1 cellular context compared by ENCODE assay signal in the genomic region with DNA sequence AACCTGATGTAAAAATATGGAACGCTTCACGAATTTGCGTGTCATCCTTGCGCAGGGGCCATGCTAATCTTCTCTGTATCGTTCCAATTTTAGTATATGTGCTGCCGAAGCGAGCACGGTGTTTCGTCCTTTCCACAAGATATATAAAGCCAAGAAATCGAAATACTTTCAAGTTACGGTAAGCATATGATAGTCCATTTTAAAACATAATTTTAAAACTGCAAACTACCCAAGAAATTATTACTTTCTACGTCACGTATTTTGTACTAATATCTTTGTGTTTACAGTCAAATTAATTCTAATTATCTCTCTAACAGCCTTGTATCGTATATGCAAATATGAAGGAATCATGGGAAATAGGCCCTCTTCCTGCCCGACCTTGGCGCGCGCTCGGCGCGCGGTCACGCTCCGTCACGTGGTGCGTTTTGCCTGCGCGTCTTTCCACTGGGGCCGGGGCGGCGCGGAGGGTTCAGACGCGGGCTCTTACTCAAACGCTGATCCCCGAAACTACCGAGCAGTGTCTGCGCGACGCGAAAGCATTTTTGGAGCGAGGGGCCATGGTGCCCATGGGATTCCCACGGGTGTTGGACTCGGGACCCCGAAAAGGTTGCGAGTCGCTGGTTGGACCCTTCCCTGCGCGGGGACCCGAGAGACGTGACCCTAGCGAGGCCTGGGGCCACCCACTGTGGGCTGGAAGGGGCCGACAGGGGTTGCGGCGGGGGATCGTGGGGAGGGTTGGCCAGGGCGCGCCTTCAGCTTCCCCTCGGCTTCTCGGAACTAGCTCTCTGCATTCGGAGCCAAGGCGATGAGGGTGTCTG.
A peak's percentile ranks its signal among the peaks of the same experiment; 100 is the strongest.
TF ChIP-seq lines count a peak whose summit lies in the region.

Gene RNU6-1 (minus strand): TSS at position 117 of the 818 bp plus-strand sequence.

TF ChIP-seq in HepG2, 621 proteins besides CTCF, POLR2A, EP300 and RAD21 (continued from another document and continues in another):
- peak; percentile 98 for TF ChIP-seq ZNF512B (CRISPR knock-in tag; IDR thresholded peaks at IDR 0.05; ENCODE audit: borderline replicate concordance)
- TF ChIP-seq, protein P1, sequence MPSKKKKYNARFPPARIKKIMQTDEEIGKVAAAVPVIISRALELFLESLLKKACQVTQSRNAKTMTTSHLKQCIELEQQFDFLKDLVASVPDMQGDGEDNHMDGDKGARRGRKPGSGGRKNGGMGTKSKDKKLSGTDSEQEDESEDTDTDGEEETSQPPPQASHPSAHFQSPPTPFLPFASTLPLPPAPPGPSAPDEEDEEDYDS (CRISPR knock-in tag; IDR thresholded peaks at IDR 0.05): 0 out of 2 replicates have a peak, but pooled peaks have one; percentile 47
- TF ChIP-seq, protein P2, sequence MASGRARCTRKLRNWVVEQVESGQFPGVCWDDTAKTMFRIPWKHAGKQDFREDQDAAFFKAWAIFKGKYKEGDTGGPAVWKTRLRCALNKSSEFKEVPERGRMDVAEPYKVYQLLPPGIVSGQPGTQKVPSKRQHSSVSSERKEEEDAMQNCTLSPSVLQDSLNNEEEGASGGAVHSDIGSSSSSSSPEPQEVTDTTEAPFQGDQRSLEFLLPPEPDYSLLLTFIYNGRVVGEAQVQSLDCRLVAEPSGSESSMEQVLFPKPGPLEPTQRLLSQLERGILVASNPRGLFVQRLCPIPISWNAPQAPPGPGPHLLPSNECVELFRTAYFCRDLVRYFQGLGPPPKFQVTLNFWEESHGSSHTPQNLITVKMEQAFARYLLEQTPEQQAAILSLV (CRISPR knock-in tag; IDR thresholded peaks at IDR 0.05; ENCODE audit: borderline replicate concordance): peak; percentile 49; the same call in 1 of the 2 replicates
- TF ChIP-seq MXD4 (CRISPR knock-in tag; IDR thresholded peaks at IDR 0.05): peak; percentile 67; the same call in 1 of the 2 replicates
- TF ChIP-seq SMYD3 (CRISPR knock-in tag; IDR thresholded peaks at IDR 0.05): peak; percentile 69; the same call in 1 of the 2 replicates
- TF ChIP-seq SOX6 (IDR thresholded peaks at IDR 0.05): no peak
- TF ChIP-seq SOX6 (CRISPR knock-in tag; IDR thresholded peaks at IDR 0.05): no peak; the same call in none of the 2 replicates
- TF ChIP-seq JUND (CRISPR knock-in tag; IDR thresholded peaks at IDR 0.05): no peak
- no peak for TF ChIP-seq BRCA1 (CRISPR knock-in tag; IDR thresholded peaks at IDR 0.05)
- TF ChIP-seq NAIF1 (CRISPR knock-in tag; IDR thresholded peaks at IDR 0.05; ENCODE audit: borderline replicate concordance): peak; percentile 32; the same call in 1 of the 2 replicates
- TF ChIP-seq ZNF343 (CRISPR knock-in tag; IDR thresholded peaks at IDR 0.05): no peak
- peak; percentile 56; the same call in 1 of the 2 replicates for TF ChIP-seq NFKB2 (CRISPR knock-in tag; IDR thresholded peaks at IDR 0.05; ENCODE audit: borderline replicate concordance)
- no peak for TF ChIP-seq ZNF709 (CRISPR knock-in tag; IDR thresholded peaks at IDR 0.05)
- TF ChIP-seq GATAD1 (CRISPR knock-in tag; IDR thresholded peaks at IDR 0.05): peak; percentile 40
- peak; percentile 57; the same call in 1 of the 2 replicates for TF ChIP-seq ZBTB7A (CRISPR knock-in tag; IDR thresholded peaks at IDR 0.05)
- peak; percentile 34; the same call in 1 of the 2 replicates for TF ChIP-seq ZNF367 (CRISPR knock-in tag; IDR thresholded peaks at IDR 0.05; ENCODE audit: borderline replicate concordance)
- TF ChIP-seq STAG1 (CRISPR knock-in tag; IDR thresholded peaks at IDR 0.05): 0 out of 2 replicates have a peak, but pooled peaks have one; percentile 10
- TF ChIP-seq PHF20 (CRISPR knock-in tag; IDR thresholded peaks at IDR 0.05): peak; percentile 57; the same call in 1 of the 2 replicates
- TF ChIP-seq ZNF136 (CRISPR knock-in tag; IDR thresholded peaks at IDR 0.05; ENCODE audit: low read depth): no peak
- TF ChIP-seq MEF2D (CRISPR knock-in tag; IDR thresholded peaks at IDR 0.05): no peak
- TF ChIP-seq, protein P3, sequence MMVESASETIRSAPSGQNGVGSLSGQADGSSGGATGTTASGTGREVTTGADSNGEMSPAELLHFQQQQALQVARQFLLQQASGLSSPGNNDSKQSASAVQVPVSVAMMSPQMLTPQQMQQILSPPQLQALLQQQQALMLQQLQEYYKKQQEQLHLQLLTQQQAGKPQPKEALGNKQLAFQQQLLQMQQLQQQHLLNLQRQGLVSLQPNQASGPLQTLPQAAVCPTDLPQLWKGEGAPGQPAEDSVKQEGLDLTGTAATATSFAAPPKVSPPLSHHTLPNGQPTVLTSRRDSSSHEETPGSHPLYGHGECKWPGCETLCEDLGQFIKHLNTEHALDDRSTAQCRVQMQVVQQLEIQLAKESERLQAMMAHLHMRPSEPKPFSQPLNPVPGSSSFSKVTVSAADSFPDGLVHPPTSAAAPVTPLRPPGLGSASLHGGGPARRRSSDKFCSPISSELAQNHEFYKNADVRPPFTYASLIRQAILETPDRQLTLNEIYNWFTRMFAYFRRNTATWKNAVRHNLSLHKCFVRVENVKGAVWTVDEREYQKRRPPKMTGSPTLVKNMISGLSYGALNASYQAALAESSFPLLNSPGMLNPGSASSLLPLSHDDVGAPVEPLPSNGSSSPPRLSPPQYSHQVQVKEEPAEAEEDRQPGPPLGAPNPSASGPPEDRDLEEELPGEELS (CRISPR knock-in tag; IDR thresholded peaks at IDR 0.05): peak; percentile 38; the same call in 1 of the 2 replicates
- TF ChIP-seq, protein P4, sequence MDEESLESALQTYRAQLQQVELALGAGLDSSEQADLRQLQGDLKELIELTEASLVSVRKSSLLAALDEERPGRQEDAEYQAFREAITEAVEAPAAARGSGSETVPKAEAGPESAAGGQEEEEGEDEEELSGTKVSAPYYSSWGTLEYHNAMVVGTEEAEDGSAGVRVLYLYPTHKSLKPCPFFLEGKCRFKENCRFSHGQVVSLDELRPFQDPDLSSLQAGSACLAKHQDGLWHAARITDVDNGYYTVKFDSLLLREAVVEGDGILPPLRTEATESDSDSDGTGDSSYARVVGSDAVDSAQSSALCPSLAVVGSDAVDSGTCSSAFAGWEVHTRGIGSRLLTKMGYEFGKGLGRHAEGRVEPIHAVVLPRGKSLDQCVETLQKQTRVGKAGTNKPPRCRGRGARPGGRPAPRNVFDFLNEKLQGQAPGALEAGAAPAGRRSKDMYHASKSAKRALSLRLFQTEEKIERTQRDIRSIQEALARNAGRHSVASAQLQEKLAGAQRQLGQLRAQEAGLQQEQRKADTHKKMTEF (CRISPR knock-in tag; IDR thresholded peaks at IDR 0.05): peak; percentile 81; the same call in 1 of the 2 replicates
- TF ChIP-seq CREM (IDR thresholded peaks at IDR 0.05): peak; percentile 52
- no peak for TF ChIP-seq CREM (CRISPR knock-in tag; IDR thresholded peaks at IDR 0.05)
- TF ChIP-seq ZFX (CRISPR knock-in tag; IDR thresholded peaks at IDR 0.05; ENCODE audit: low read depth): peak; percentile 63
- TF ChIP-seq, protein P5, sequence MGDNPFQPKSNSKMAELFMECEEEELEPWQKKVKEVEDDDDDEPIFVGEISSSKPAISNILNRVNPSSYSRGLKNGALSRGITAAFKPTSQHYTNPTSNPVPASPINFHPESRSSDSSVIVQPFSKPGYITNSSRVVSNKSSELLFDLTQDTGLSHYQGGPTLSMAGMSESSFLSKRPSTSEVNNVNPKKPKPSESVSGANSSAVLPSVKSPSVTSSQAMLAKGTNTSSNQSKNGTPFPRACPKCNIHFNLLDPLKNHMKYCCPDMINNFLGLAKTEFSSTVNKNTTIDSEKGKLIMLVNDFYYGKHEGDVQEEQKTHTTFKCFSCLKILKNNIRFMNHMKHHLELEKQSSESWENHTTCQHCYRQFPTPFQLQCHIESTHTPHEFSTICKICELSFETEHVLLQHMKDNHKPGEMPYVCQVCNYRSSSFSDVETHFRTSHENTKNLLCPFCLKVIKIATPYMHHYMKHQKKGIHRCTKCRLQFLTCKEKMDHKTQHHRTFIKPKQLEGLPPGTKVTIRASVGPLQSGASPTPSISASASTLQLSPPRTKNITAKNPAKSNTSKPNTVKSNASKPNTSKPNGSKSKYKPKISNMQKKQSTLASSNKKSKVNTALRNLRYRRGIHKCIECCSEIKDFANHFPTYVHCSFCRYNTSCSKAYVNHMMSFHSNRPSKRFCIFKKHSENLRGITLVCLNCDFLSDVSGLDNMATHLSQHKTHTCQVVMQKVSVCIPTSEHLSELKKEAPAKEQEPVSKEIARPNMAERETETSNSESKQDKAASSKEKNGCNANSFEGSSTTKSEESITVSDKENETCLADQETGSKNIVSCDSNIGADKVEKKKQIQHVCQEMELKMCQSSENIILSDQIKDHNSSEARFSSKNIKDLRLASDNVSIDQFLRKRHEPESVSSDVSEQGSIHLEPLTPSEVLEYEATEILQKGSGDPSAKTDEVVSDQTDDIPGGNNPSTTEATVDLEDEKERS (CRISPR knock-in tag; IDR thresholded peaks at IDR 0.05): peak; percentile 83; the same call in 1 of the 2 replicates
- TF ChIP-seq ZNF230 (CRISPR knock-in tag; IDR thresholded peaks at IDR 0.05): 0 out of 2 replicates have a peak, but pooled peaks have one; percentile 11
- TF ChIP-seq MTA3 (CRISPR knock-in tag; IDR thresholded peaks at IDR 0.05): 0 out of 2 replicates have a peak, but pooled peaks have one; percentile 46
- no peak for TF ChIP-seq ZNF564 (CRISPR knock-in tag; IDR thresholded peaks at IDR 0.05)
- peak; percentile 85 for TF ChIP-seq POLR2AphosphoS5 (IDR thresholded peaks at IDR 0.05; ENCODE audit: low read depth, low read length)
- no peak for TF ChIP-seq HMG20B (CRISPR knock-in tag; conservative IDR thresholded peaks at IDR 0.05)
- peak; percentile 25; the same call in 1 of the 2 replicates for TF ChIP-seq NR2C2 (CRISPR knock-in tag; IDR thresholded peaks at IDR 0.05; ENCODE audit: borderline replicate concordance)
- TF ChIP-seq SALL1 (CRISPR knock-in tag; IDR thresholded peaks at IDR 0.05): peak; percentile 68; the same call in 1 of the 2 replicates
- TF ChIP-seq DR1 (CRISPR knock-in tag; IDR thresholded peaks at IDR 0.05): 0 out of 2 replicates have a peak, but pooled peaks have one; percentile 20
- TF ChIP-seq, protein P6, sequence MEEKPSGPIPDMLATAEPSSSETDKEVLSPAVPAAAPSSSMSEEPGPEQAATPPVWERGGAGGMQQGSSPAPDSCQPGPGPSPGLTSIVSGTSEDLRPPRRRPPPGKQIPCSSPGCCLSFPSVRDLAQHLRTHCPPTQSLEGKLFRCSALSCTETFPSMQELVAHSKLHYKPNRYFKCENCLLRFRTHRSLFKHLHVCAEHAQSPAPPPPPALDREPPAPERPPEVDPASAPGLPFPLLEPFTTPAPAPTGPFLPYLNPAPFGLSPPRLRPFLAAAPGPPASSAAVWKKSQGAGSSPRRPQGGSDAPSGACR (CRISPR knock-in tag; IDR thresholded peaks at IDR 0.05): peak; percentile 65; the same call in 1 of the 2 replicates
- TF ChIP-seq SPEN (CRISPR knock-in tag; IDR thresholded peaks at IDR 0.05; ENCODE audit: low read depth): peak; percentile 66; the same call in 1 of the 2 replicates
- TF ChIP-seq RFX3 (CRISPR knock-in tag; IDR thresholded peaks at IDR 0.05): 0 out of 2 replicates have a peak, but pooled peaks have one; percentile 2
- TF ChIP-seq ZBTB44 (CRISPR knock-in tag; IDR thresholded peaks at IDR 0.05): no peak
- TF ChIP-seq ZNF501 (CRISPR knock-in tag; IDR thresholded peaks at IDR 0.05): peak; percentile 62
- no peak for TF ChIP-seq GABPA (IDR thresholded peaks at IDR 0.05; ENCODE audit: low read depth, low read length)
- 0 out of 2 replicates have a peak, but pooled peaks have one; percentile 36 for TF ChIP-seq GABPA (CRISPR knock-in tag; IDR thresholded peaks at IDR 0.05; ENCODE audit: low read depth)
- peak; percentile 75 for TF ChIP-seq ZNF800 (CRISPR knock-in tag; IDR thresholded peaks at IDR 0.05)
- no peak for TF ChIP-seq ZNF329 (CRISPR knock-in tag; IDR thresholded peaks at IDR 0.05; ENCODE audit: low read depth)
- peak; percentile 38 for TF ChIP-seq CBX1 (IDR thresholded peaks at IDR 0.05; ENCODE audit: low read depth)
- no peak for TF ChIP-seq SSRP1 (CRISPR knock-in tag; IDR thresholded peaks at IDR 0.05)
- no peak for TF ChIP-seq LBX2 (CRISPR knock-in tag; IDR thresholded peaks at IDR 0.05; ENCODE audit: borderline replicate concordance)
